In genomic region chr1:202411421-202411820, GRCh38 we compare ENCODE assay signal across 14 cellular contexts.
DNase-seq lines count a peak whose midpoint lies in the region; TF ChIP-seq lines count a peak whose summit lies in the region.
"Had no signal": no experiment of that assay in that cellular context is flagged by ENCODE, and none has a peak within 500 bp of the region (broad histone marks: within the 10 kb centered on the region; RNA-seq: fewer than 3 reads in every experiment).

No MANE protein-coding gene starts in this region.

- intact Hi-C loops in activated naive CD4-positive, alpha-beta T cell treated with anti-CD3 and anti-CD28 coated beads for 36 hours (cut with micrococcal nuclease): no loop called here

- no peak overlapping the region for H2AFZ ChIP-seq in osteoblast (ENCODE audit: low read length)

- peak overlapping the region; percentile 39 for H3K4me2 ChIP-seq in osteoblast (ENCODE audit: insufficient read depth, low read length)

- CTCF ChIA-PET in activated naive CD4-positive, alpha-beta T cell treated with anti-CD3 and anti-CD28 coated beads for 36 hours (lab: Charles Lee): no interaction called here

- no peaks in the 10 kb centered on the region for H3K9me3 ChIP-seq in osteoblast (ENCODE audit: low read depth, low read length)
- H3K9me3 ChIP-seq: neutrophil had no signal

- no peaks in the 10 kb centered on the region for H3K36me3 ChIP-seq in osteoblast (ENCODE audit: insufficient read depth, low read length)
- H3K36me3 ChIP-seq: neutrophil had no signal

- H3K4me3 ChIP-seq in AG10803 (ENCODE audit: low read length) (no peak overlapping the region), choroid plexus epithelial cell (ENCODE audit: low read depth, low read length) (no peak overlapping the region), osteoblast (ENCODE audit: insufficient read depth, low read length) (no peak overlapping the region)

- H3K36me3 Mint-ChIP-seq in activated naive CD4-positive, alpha-beta T cell treated with anti-CD3 and anti-CD28 coated beads for 36 hours (ENCODE audit: low read depth): no peaks in the 10 kb centered on the region
- H3K36me3 Mint-ChIP-seq: memory B cell had no signal

- no peaks in the 10 kb centered on the region for H3K27me3 Mint-ChIP-seq in activated naive CD4-positive, alpha-beta T cell treated with anti-CD3 and anti-CD28 coated beads for 36 hours (ENCODE audit: low read depth)
- H3K27me3 Mint-ChIP-seq: memory B cell had no signal

- no peak for TF ChIP-seq CTCF in AG10803 (conservative IDR thresholded peaks at IDR 0.05; ENCODE audit: low read length)
- TF ChIP-seq CTCF in choroid plexus epithelial cell (conservative IDR thresholded peaks at IDR 0.05; ENCODE audit: low read depth, low read length): no peak
- TF ChIP-seq CTCF in osteoblast (IDR thresholded peaks at IDR 0.05; ENCODE audit: extremely low read depth, low read depth, low read length): no peak

- H3K4me1 Mint-ChIP-seq in activated naive CD4-positive, alpha-beta T cell treated with anti-CD3 and anti-CD28 coated beads for 36 hours (ENCODE audit: low read depth): peaks cover 17% of the 10 kb centered on the region

- H3K27me3 ChIP-seq in osteoblast (ENCODE audit: insufficient read depth, low read length): no peaks in the 10 kb centered on the region
- H3K27me3 ChIP-seq: neutrophil had no signal

- peak; percentile 8 for DNase-seq in AG10803 (ENCODE audit: low read depth)
- peak; percentile 27 for DNase-seq in M059J (ENCODE audit: low read depth)
- peak; percentile 20 for DNase-seq in choroid plexus epithelial cell (ENCODE audit: low read depth)
- no peak for DNase-seq in osteoblast (ENCODE audit: insufficient read length, low spot score, missing footprints)
- DNase-seq in activated naive CD4-positive, alpha-beta T cell treated with anti-CD3 and anti-CD28 coated beads for 36 hours: no peak
- no peak for DNase-seq in NCI-H146 treated with DMSO at 0.1 percent for 48 hours (lab: John Stamatoyannopoulos, UW; ENCODE audit: unreplicated experiment)
- DNase-seq in hepatic stellate cell (ENCODE audit: low spot score): no peak
- DNase-seq in islet precursor cell: no peak
- DNase-seq: activated CD4-positive, alpha-beta T cell treated with anti-CD3 and anti-CD28 coated beads for 1 hour; GDM1; NCI-H774; T-helper 1 cell had no signal

- no peak overlapping the region for H3K27ac Mint-ChIP-seq in activated naive CD4-positive, alpha-beta T cell treated with anti-CD3 and anti-CD28 coated beads for 36 hours
- H3K27ac Mint-ChIP-seq: memory B cell had no signal

- peaks cover 17% of the 10 kb centered on the region for H3K4me1 ChIP-seq in osteoblast (ENCODE audit: insufficient read depth, low read length)

- H3K4me3 Mint-ChIP-seq in activated naive CD4-positive, alpha-beta T cell treated with anti-CD3 and anti-CD28 coated beads for 36 hours: no peak overlapping the region
- H3K4me3 Mint-ChIP-seq: memory B cell had no signal

- peaks cover 2% of the 10 kb centered on the region for H4K20me1 ChIP-seq in osteoblast (ENCODE audit: insufficient read depth, low read length)

- H3K79me2 ChIP-seq in osteoblast (ENCODE audit: insufficient read depth, low read length): no peaks in the 10 kb centered on the region

- H3K9me3 Mint-ChIP-seq in activated naive CD4-positive, alpha-beta T cell treated with anti-CD3 and anti-CD28 coated beads for 36 hours: no peaks in the 10 kb centered on the region
- H3K9me3 Mint-ChIP-seq: memory B cell had no signal

- peak overlapping the region; percentile 79 for H3K27ac ChIP-seq in osteoblast (ENCODE audit: low read depth, low read length)
- H3K27ac ChIP-seq: neutrophil had no signal

Comparison
In these comparisons a context has a peak if more than half of its experiments do, and no peak if none do; other contexts are left out.
1. DNase-seq: peak in AG10803 (single experiment), M059J (single experiment) and choroid plexus epithelial cell (single experiment); none in osteoblast (single experiment), activated naive CD4-positive, alpha-beta T cell treated with anti-CD3 and anti-CD28 coated beads for 36 hours (single experiment), NCI-H146 treated with DMSO at 0.1 percent for 48 hours (single experiment), hepatic stellate cell (single experiment) and islet precursor cell (single experiment).